In the genomic region with DNA sequence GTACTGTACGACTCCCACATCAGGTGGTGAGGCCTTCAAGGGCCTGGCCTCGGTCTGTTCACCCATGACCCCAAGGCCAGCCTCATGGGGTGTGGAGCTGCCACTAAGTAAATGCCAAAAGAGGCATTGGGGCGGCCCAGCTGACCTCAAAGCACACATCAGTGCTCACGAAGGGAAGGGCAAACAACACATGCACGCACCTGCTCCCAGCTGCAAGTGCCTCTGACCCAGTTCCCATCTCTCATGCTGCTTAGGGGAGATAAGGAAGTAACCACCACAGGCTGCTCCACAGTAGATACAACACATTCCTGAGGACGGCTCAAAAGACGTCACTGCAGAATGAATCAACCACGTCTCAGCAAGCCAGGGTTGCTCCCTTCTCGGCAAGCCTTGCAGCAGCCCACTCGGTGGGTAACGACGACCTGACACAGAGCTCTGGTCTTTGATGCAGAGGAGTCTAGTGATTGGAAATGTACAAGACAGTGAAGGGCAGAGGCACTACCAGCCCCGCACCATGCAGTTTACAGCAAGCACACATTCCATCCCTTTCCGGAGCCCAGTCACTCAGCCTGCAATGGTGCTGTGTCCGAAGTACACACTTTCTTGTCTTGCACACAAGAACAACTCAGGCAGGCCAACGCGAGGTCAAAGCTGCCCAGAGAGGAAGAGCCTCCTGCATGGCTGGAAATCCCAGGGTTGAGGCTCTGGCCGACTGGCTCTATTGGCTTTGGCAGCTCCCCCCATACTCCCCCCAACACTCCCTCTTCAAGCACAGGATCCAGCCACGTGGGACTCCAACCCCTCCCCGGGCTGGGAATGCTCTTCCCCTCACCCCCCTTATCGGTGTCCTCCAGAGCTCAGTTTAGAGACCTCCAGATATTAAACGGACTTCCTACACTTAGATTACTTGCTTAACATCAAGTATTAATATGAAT, we compare ENCODE assay signal across 9 cellular contexts. TPM values are rescaled to one million over a fixed set of nuclear protein-coding genes. Genes with fewer than 3 reads are reported as not detected.
DNase-seq lines count a peak whose midpoint lies in the region; ATAC-seq and TF ChIP-seq lines count a peak whose summit lies in the region.
"Had no signal": no experiment of that assay in that cellular context is flagged by ENCODE, and none has a peak within 500 bp of the region (broad histone marks: within the 10 kb centered on the region; RNA-seq: fewer than 3 reads in every experiment).

No MANE protein-coding gene starts in this region.

- no peak for TF ChIP-seq CTCF in epithelial cell of esophagus (IDR thresholded peaks at IDR 0.05; ENCODE audit: insufficient read depth, low read depth, low read length, missing control alignments)

- H3K4me3 ChIP-seq in epithelial cell of esophagus (ENCODE audit: low read length), result no peak overlapping the region
- H3K4me3 ChIP-seq in MG63, result no peak overlapping the region

- intact Hi-C loops in posterior vena cava (cut with DNase I), result no loop called here

- H3K27me3 ChIP-seq in MG63, result no peaks in the 10 kb centered on the region

- DNase-seq in HuH-7.5 (ENCODE audit: low spot score) (peak; percentile 74), epithelial cell of esophagus (ENCODE audit: low read depth) (peak; percentile 48), posterior vena cava (ENCODE audit: low spot score) (peak; percentile 79), NCI-H2196 (lab: John Stamatoyannopoulos, UW; ENCODE audit: unreplicated experiment) (no peak), DMS 273 (lab: John Stamatoyannopoulos, UW; ENCODE audit: unreplicated experiment) (no peak), HK-2 (ENCODE audit: unreplicated experiment) (no peak), MG63 (no peak)

- peak; percentile 50 for ATAC-seq in GM19043 (IDR thresholded peaks at IDR 0.05; ENCODE audit: low read depth, unreplicated experiment)

- H3K9me3 ChIP-seq in MG63, result no peaks in the 10 kb centered on the region

- no peaks in the 10 kb centered on the region for H3K36me3 ChIP-seq in MG63

RNA-seq across cellular contexts. Expression of a gene that starts 31.8 kb away (rescaled TPM):
- not detected for total RNA-seq in posterior vena cava
- total RNA-seq in MG63 (2014; rRNA removed; shearing (Covaris generic); ENCODE audit: low replicate concordance), result 2.6 and 3.9 TPM in 2 replicates
- total RNA-seq: epithelial cell of proximal tubule had no signal

RNA-seq across cellular contexts. Expression of a gene that starts 51.2 kb away (rescaled TPM):
- 1 to 10 TPM; 1.0 to 1.2 TPM for total RNA-seq in posterior vena cava
- 0.16 and 8.6 TPM in 2 replicates for total RNA-seq in MG63 (2014; rRNA removed; shearing (Covaris generic); ENCODE audit: low replicate concordance)

Comparison
In these comparisons a context has a peak if more than half of its experiments do, and no peak if none do; other contexts are left out.
1. DNase-seq: peak in HuH-7.5 (single experiment), epithelial cell of esophagus (single experiment) and posterior vena cava (single experiment); none in NCI-H2196 (single experiment), DMS 273 (single experiment), HK-2 (single experiment) and MG63 (single experiment).